Comparison of ENCODE assay signal across 19 cellular contexts in genomic region chrX:117038918-117039440, GRCh38.
"Had no signal": no experiment of that assay in that cellular context is flagged by ENCODE, and none has a peak within 500 bp of the region (broad histone marks: within the 10 kb centered on the region; RNA-seq: fewer than 3 reads in every experiment).

No MANE protein-coding gene starts in this region.

- H3K4me1 ChIP-seq: heart right ventricle, right atrium auricular region, sigmoid colon, transverse colon had no signal

- ATAC-seq: heart right ventricle; left lobe of liver; mucosa of descending colon; naive thymus-derived CD8-positive, alpha-beta T cell; stimulated activated naive B cell treated with anti-CD40 and anti-IgM and Interleukin-4, amounts not matched to agents 10 μg/mL and 1 μg/mL and 100 μg/mL, for 72 hours; stimulated activated naive CD8-positive, alpha-beta T cell treated with anti-CD3 and anti-CD28 coated beads, Interleukin-15, amount 100 ng/mL, for 72 hours had no signal

- H3K36me3 ChIP-seq: heart right ventricle, neutrophil, right atrium auricular region, sigmoid colon, thoracic aorta, transverse colon had no signal

- H3K27ac ChIP-seq: coronary artery, heart right ventricle, neutrophil, right atrium auricular region, sigmoid colon, skin epidermis, thoracic aorta, transverse colon had no signal

- H3K4me3 ChIP-seq: coronary artery, heart right ventricle, mucosa of descending colon, right atrium auricular region, sigmoid colon, skin epidermis, thoracic aorta, transverse colon had no signal

- H3K9me3 ChIP-seq: mucosa of descending colon, neutrophil, right atrium auricular region, sigmoid colon, thoracic aorta, transverse colon had no signal

- DNase-seq: effector CD4-positive, alpha-beta T cell; heart right ventricle; hypothalamus; islet precursor cell; mammary epithelial cell; mucosa of descending colon; naive thymus-derived CD8-positive, alpha-beta T cell; sigmoid colon; stimulated activated CD4-positive, alpha-beta T cell treated with anti-CD3 and anti-CD28 coated beads, Interleukin-2, amount 100 ng/mL, for 24 hours; stimulated activated CD4-positive, alpha-beta T cell treated with anti-CD3 and anti-CD28 coated beads, Interleukin-4, amount 100 ng/mL, for 4 hours; stimulated activated naive B cell treated with anti-CD40 and anti-IgM and Interleukin-4, amounts not matched to agents 10 μg/mL and 1 μg/mL and 100 μg/mL, for 72 hours; stimulated activated naive CD8-positive, alpha-beta T cell treated with anti-CD3 and anti-CD28 coated beads, Interleukin-15, amount 100 ng/mL, for 72 hours; transverse colon had no signal

- H3K27me3 ChIP-seq: heart right ventricle, neutrophil, right atrium auricular region, sigmoid colon, transverse colon had no signal
